Comparison of ENCODE assay signal across 1 cellular context in genomic region chr1:8763888-8764287, GRCh38.
TF ChIP-seq lines count a peak whose summit lies in the region.

No MANE protein-coding gene starts in this region.

TF ChIP-seq in K562, 482 proteins besides CTCF, POLR2A, EP300 and RAD21 (continued from another document):
- no peak for TF ChIP-seq E2F1 (CRISPR knock-in tag; IDR thresholded peaks at IDR 0.05)
- TF ChIP-seq CBFA2T3 (IDR thresholded peaks at IDR 0.05) = peak; percentile 54
- TF ChIP-seq HCFC1 (IDR thresholded peaks at IDR 0.05; ENCODE audit: low read depth, low read length) = no peak
- peak; percentile 44; the same call in 1 of the 2 replicates for TF ChIP-seq TFAP4 (CRISPR knock-in tag; IDR thresholded peaks at IDR 0.05; ENCODE audit: borderline replicate concordance)
- no peak for TF ChIP-seq ZNF407 (IDR thresholded peaks at IDR 0.05; ENCODE audit: low read depth)
- no peak for TF ChIP-seq E2F8 (IDR thresholded peaks at IDR 0.05; ENCODE audit: low read depth, partially characterized antibody)
- TF ChIP-seq BDP1 (IDR thresholded peaks at IDR 0.05; ENCODE audit: insufficient read depth, insufficient read length) = no peak
- peak; percentile 54 for TF ChIP-seq EGR1 (conservative IDR thresholded peaks at IDR 0.05)
- 0 out of 2 replicates have a peak, but pooled peaks have one; percentile 24 for TF ChIP-seq SMARCC2 (IDR thresholded peaks at IDR 0.05; ENCODE audit: low read depth)
- no peak for TF ChIP-seq ZSCAN29 (IDR thresholded peaks at IDR 0.05)
- no peak for TF ChIP-seq SMC3 (conservative IDR thresholded peaks at IDR 0.05; ENCODE audit: insufficient read depth, low read depth, low read length)
- TF ChIP-seq FOXP1 (CRISPR knock-in tag; IDR thresholded peaks at IDR 0.05) = no peak
- peak; percentile 84 for TF ChIP-seq ZNF764 (CRISPR knock-in tag; IDR thresholded peaks at IDR 0.05; ENCODE audit: low read depth)
- TF ChIP-seq CLOCK (CRISPR knock-in tag; IDR thresholded peaks at IDR 0.05; ENCODE audit: borderline replicate concordance) = no peak
- 0 out of 2 replicates have a peak, but pooled peaks have one; percentile 21 for TF ChIP-seq ZNF384 (IDR thresholded peaks at IDR 0.05; ENCODE audit: low read depth, low read length)
- 0 out of 2 replicates have a peak, but pooled peaks have one; percentile 15 for TF ChIP-seq GATA2 (CRISPR knock-in tag; IDR thresholded peaks at IDR 0.05)
- TF ChIP-seq ZNF277 (CRISPR knock-in tag; IDR thresholded peaks at IDR 0.05; ENCODE audit: borderline replicate concordance) = no peak
- TF ChIP-seq ZNF3 (CRISPR knock-in tag; IDR thresholded peaks at IDR 0.05) = no peak
- no peak for TF ChIP-seq NFE2 (IDR thresholded peaks at IDR 0.05; ENCODE audit: low read depth)
- TF ChIP-seq ZNF507 (tag; conservative IDR thresholded peaks at IDR 0.05) = no peak
